ENCODE assay signal across 1 cellular context in genomic region chr7:21945374-21946227, GRCh38.
TF ChIP-seq lines count a peak whose summit lies in the region.

A gene with protein sequence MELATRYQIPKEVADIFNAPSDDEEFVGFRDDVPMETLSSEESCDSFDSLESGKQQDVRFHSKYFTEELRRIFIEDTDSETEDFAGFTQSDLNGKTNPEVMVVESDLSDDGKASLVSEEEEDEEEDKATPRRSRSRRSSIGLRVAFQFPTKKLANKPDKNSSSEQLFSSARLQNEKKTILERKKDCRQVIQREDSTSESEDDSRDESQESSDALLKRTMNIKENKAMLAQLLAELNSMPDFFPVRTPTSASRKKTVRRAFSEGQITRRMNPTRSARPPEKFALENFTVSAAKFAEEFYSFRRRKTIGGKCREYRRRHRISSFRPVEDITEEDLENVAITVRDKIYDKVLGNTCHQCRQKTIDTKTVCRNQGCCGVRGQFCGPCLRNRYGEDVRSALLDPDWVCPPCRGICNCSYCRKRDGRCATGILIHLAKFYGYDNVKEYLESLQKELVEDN (minus strand): TSS chr7:21945899. CDS start chr7:21945804, 95 bp downstream.

TF ChIP-seq in SK-N-SH treated with all-trans-retinoic acid at 6 μM for 48 hours, 23 proteins besides CTCF, POLR2A, EP300 and RAD21 (continued from another document):
- TF ChIP-seq POU6F1 (CRISPR knock-in tag; IDR thresholded peaks at IDR 0.05; ENCODE audit: borderline replicate concordance, low read depth) (no peak), ZFP3 (CRISPR knock-in tag; IDR thresholded peaks at IDR 0.05) (no peak), ZFP30 (CRISPR knock-in tag; IDR thresholded peaks at IDR 0.05) (no peak), GLIS3 (CRISPR knock-in tag; IDR thresholded peaks at IDR 0.05) (no peak), ESRRG (CRISPR knock-in tag; IDR thresholded peaks at IDR 0.05) (no peak), RARB (CRISPR knock-in tag; IDR thresholded peaks at IDR 0.05) (no peak), ZNF565 (CRISPR knock-in tag; conservative IDR thresholded peaks at IDR 0.05; ENCODE audit: low read depth) (no peak)
- TF ChIP-seq, protein P1, sequence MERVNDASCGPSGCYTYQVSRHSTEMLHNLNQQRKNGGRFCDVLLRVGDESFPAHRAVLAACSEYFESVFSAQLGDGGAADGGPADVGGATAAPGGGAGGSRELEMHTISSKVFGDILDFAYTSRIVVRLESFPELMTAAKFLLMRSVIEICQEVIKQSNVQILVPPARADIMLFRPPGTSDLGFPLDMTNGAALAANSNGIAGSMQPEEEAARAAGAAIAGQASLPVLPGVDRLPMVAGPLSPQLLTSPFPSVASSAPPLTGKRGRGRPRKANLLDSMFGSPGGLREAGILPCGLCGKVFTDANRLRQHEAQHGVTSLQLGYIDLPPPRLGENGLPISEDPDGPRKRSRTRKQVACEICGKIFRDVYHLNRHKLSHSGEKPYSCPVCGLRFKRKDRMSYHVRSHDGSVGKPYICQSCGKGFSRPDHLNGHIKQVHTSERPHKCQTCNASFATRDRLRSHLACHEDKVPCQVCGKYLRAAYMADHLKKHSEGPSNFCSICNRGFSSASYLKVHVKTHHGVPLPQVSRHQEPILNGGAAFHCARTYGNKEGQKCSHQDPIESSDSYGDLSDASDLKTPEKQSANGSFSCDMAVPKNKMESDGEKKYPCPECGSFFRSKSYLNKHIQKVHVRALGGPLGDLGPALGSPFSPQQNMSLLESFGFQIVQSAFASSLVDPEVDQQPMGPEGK (CRISPR knock-in tag; IDR thresholded peaks at IDR 0.05; ENCODE audit: borderline replicate concordance), result no peak
